ENCODE assay signal across 8 cellular contexts in the genomic region with DNA sequence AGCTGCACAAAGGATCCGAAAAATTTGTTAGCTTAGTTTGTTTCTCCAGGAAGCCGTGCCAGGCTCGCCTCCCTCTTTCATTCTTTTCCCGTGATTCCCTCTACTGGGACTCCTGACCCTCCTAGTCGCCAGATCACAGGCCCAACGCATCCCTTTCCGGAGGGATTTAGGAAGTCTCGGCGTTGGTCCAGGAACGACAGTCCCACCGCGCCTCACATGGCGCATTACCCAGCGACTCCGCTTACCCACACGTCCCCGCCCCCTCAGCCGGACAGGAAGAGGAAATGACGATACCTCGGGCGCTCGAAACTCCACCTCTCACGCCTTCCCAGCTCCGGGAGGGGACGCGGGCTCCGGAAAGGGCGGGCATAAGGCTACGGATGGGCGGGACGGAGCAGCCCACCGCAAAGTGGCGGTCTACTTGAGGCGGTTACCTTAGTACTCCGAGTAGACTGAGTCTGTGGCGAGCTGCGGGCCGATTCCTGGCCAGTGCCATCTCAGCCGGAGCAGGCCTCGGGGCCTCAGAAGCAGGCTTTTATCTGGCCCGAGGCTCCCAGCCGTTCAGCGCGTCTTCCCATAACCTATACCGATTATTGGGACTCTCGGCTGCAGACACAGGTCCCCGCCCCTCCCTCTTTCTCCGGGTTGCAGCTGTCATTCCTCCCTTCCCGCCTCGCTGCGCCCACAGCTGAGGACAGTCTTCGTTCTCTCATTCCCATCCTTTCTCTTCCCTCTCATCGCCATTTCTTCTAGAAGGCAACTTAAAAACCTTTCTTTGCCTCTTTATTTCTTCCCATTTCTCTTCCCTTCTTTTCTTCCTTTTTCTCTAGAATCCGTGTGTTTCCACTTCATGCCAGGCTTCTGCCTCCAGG. TPM values are rescaled to one million over a fixed set of nuclear protein-coding genes. Genes with fewer than 3 reads are reported as not detected.
A peak's percentile ranks its signal among the peaks of the same experiment; 100 is the strongest.
DNase-seq lines count a peak whose midpoint lies in the region; ATAC-seq and TF ChIP-seq lines count a peak whose summit lies in the region.

A gene with protein sequence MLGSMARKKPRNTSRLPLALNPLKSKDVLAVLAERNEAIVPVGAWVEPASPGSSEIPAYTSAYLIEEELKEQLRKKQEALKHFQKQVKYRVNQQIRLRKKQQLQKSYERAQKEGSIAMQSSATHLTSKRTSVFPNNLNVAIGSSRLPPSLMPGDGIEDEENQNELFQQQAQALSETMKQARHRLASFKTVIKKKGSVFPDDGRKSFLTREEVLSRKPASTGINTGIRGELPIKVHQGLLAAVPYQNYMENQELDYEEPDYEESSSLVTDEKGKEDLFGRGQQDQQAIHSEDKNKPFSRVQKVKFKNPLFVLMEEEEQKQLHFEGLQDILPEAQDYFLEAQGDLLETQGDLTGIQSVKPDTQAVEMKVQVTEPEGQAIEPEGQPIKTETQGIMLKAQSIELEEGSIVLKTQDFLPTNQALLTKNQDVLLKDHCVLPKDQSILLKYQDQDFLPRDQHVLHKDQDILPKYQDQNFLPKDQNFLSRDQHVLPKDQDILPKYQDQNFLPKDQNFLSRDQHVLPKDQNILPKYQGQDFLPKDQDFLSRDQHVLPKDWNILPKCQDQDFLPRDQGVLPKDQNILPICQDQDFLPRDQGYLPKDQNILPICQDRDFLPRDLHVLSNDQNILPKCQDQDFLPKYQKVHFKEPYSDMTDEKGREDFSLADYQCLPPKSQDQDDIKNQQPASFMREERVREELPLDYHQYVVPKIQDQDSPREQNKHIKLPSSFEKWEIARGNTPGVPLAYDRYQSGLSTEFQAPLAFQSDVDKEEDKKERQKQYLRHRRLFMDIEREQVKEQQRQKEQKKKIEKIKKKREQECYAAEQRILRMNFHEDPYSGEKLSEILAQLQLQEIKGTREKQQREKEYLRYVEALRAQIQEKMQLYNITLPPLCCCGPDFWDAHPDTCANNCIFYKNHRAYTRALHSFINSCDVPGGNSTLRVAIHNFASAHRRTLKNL (plus strand): TSS at position 450 of the 872 bp plus-strand sequence. CDS start 531 bp downstream, outside the sequence.

- H3K9me3 ChIP-seq in AG04450 (ENCODE audit: control insufficient read depth, insufficient read depth, low read length), result no peaks in the 10 kb centered on the region

- H3K9me3 Mint-ChIP-seq in WTC11, result peaks cover 5% of the 10 kb centered on the region
- H3K9me3 Mint-ChIP-seq in central memory CD8-positive, alpha-beta T cell, result no peaks in the 10 kb centered on the region

- H3K4me3 Mint-ChIP-seq in WTC11, result no peak within 1 kb of the TSS
- no peak within 1 kb of the TSS for H3K4me3 Mint-ChIP-seq in central memory CD8-positive, alpha-beta T cell

- no peaks in the 10 kb centered on the region for H3K27me3 ChIP-seq in AG04450 (ENCODE audit: control insufficient read depth, insufficient read depth, low read length)

- TF ChIP-seq CTCF in AG04450 (IDR thresholded peaks at IDR 0.05; ENCODE audit: low read depth, low read length) (no peak), WTC11 (IDR thresholded peaks at IDR 0.05) (no peak)

- POLR2A ChIA-PET in AG04450 (lab: Yijun Ruan, JAX), result interaction anchor here (0.5 to 2.6 kb wide), 10 partner anchors 19 to 541 kb away, joined by 3 to 31 read pairs (median 4); partner anchors contain the start of genes HEPACAM and ROBO4
- POLR2A ChIA-PET in WTC11 (lab: Charles Lee), result interaction anchor here (0.9 kb wide), 1 partner anchor 109 kb away, joined by 3 read pairs; the partner anchor contains the start of gene SLC37A2

- no peak within 1 kb of the TSS for H3K27ac Mint-ChIP-seq in WTC11
- no peak within 1 kb of the TSS for H3K27ac Mint-ChIP-seq in central memory CD8-positive, alpha-beta T cell (ENCODE audit: low read depth)

- H3K36me3 Mint-ChIP-seq in WTC11, result 0 out of 2 replicates have a peak, but pooled peaks cover 3% of the 10 kb centered on the region
- no peaks in the 10 kb centered on the region for H3K36me3 Mint-ChIP-seq in central memory CD8-positive, alpha-beta T cell (ENCODE audit: insufficient read depth)

- H3K27me3 Mint-ChIP-seq in WTC11 (ENCODE audit: low read depth), result no peaks in the 10 kb centered on the region; the same call in 1 of the 2 replicates
- H3K27me3 Mint-ChIP-seq in central memory CD8-positive, alpha-beta T cell, result no peaks in the 10 kb centered on the region

- H3K27ac ChIP-seq in AG04450 (ENCODE audit: low read depth, low read length), result peak within 1 kb of the TSS; percentile 87

- H3K4me3 ChIP-seq in AG04450 (ENCODE audit: low read depth, low read length), result peak within 1 kb of the TSS; percentile 61

- peak; percentile 92 for DNase-seq in AG04450 (ENCODE audit: low read depth, low spot score)
- peak; percentile 97 for DNase-seq in NCI-H2227 (lab: John Stamatoyannopoulos, UW; ENCODE audit: unreplicated experiment)
- DNase-seq in WTC11 (ENCODE audit: low spot score), result peak; percentile 98
- peak; percentile 88 for DNase-seq in central memory CD8-positive, alpha-beta T cell (ENCODE audit: low spot score in 2 of 2)
- DNase-seq in iris pigment epithelial cell (ENCODE audit: low read depth), result peak; percentile 97
- peak; percentile 94 to 97 for DNase-seq in stimulated activated CD4-positive, alpha-beta T cell treated with anti-CD3 and anti-CD28 coated beads, Interleukin-12 subunit alpha, Interleukin-12 subunit beta, amount 100 ng/mL, for 24 hours (ENCODE audit: low read depth in 2 of 2)

- no peaks in the 10 kb centered on the region for H3K4me1 Mint-ChIP-seq in WTC11
- no peaks in the 10 kb centered on the region for H3K4me1 Mint-ChIP-seq in central memory CD8-positive, alpha-beta T cell

- peak; percentile 99 for ATAC-seq in GM18907 (IDR thresholded peaks at IDR 0.05; ENCODE audit: unreplicated experiment)
- ATAC-seq in HG03139 (IDR thresholded peaks at IDR 0.05; ENCODE audit: unreplicated experiment), result peak; percentile 100
- peak; percentile 99 for ATAC-seq in WTC11
- ATAC-seq in central memory CD8-positive, alpha-beta T cell (replicated peaks; ENCODE audit: extremely low read depth, poor library complexity, severe bottlenecking), result peak; percentile 95

- CTCF ChIA-PET in AG04450 (lab: Charles Lee) (interaction anchor here (0.6 to 2.6 kb wide), 13 partner anchors 9 to 477 kb away, joined by 3 to 35 read pairs (median 4); partner anchors contain the start of genes HEPACAM and ROBO3), WTC11 (lab: Charles Lee) (interaction anchor here (0.6 to 1.8 kb wide), 20 partner anchors 13 to 499 kb away, joined by 3 to 29 read pairs (median 4); partner anchors contain the start of gene ROBO4)

TF ChIP-seq in WTC11, 78 proteins besides CTCF, POLR2A, EP300 and RAD21 (continues in another document):
- TF ChIP-seq ZNF281 (CRISPR knock-in tag; IDR thresholded peaks at IDR 0.05), result no peak
- TF ChIP-seq GRHL2 (CRISPR knock-in tag; IDR thresholded peaks at IDR 0.05; ENCODE audit: insufficient replicate concordance, severe bottlenecking), result no peak
- TF ChIP-seq NFE2L1 (CRISPR knock-in tag; IDR thresholded peaks at IDR 0.05), result no peak
- TF ChIP-seq, protein P1, sequence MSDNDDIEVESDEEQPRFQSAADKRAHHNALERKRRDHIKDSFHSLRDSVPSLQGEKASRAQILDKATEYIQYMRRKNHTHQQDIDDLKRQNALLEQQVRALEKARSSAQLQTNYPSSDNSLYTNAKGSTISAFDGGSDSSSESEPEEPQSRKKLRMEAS (CRISPR knock-in tag; IDR thresholded peaks at IDR 0.05), result peak; percentile 82; the same call in 1 of the 2 replicates
- TF ChIP-seq ZNF425 (CRISPR knock-in tag; conservative IDR thresholded peaks at IDR 0.05), result no peak
- TF ChIP-seq ELF4 (CRISPR knock-in tag; IDR thresholded peaks at IDR 0.05; ENCODE audit: low read depth), result no peak
- TF ChIP-seq ZNF396 (CRISPR knock-in tag; IDR thresholded peaks at IDR 0.05; ENCODE audit: borderline replicate concordance), result no peak
- TF ChIP-seq NFYB (CRISPR knock-in tag; conservative IDR thresholded peaks at IDR 0.05; ENCODE audit: low read depth), result peak; percentile 51
- TF ChIP-seq ZNF317 (CRISPR knock-in tag; IDR thresholded peaks at IDR 0.05; ENCODE audit: borderline replicate concordance, low read depth), result no peak
- no peak for TF ChIP-seq CBFB (CRISPR knock-in tag; IDR thresholded peaks at IDR 0.05; ENCODE audit: low read depth)

RNA-seq across cellular contexts. Expression of the gene that starts here (rescaled TPM):
- 0.73 and 1.1 TPM in 2 replicates for polyA plus RNA-seq in AG04450 (2011; rRNA removed)
- 0.60 and 1.5 TPM in 2 replicates for polyA minus RNA-seq in AG04450 (2011; rRNA and poly(A)+ RNA removed)
- total RNA-seq in WTC11 (2021), result 2.1 to 2.6 TPM (median 2.4 TPM) in 3 replicates

Comparison
In these comparisons a context has a peak if more than half of its experiments do, and no peak if none do; other contexts are left out.
1. Peak in every context shown above with its lines: DNase-seq, ATAC-seq, H3K4me3 ChIP-seq and H3K27ac ChIP-seq.